In the genomic region with DNA sequence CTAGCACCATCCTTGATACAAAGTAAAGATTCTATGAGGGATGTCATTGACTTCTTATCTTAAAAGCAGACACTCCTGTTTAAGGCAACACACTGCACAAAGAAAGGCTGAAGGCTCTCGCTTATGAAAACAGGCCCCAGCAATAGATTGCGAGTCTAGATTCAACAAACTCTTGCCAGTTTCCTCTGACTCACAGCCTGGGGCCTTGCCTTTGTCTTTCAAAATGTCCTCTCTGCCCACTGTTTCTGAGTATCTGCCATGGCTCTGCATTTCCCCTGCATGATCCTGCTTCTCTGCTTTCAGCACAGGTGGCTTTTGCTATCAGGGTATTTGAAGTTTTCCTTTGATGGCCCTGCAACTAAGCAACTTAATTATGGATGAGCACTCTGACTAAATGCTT, we compare ENCODE assay signal across 13 cellular contexts. TPM values are rescaled to one million over a fixed set of nuclear protein-coding genes. Genes with fewer than 3 reads are reported as not detected.
DNase-seq lines count a peak whose midpoint lies in the region; ATAC-seq and TF ChIP-seq lines count a peak whose summit lies in the region.
"Had no signal": no experiment of that assay in that cellular context is flagged by ENCODE, and none has a peak within 500 bp of the region (broad histone marks: within the 10 kb centered on the region; RNA-seq: fewer than 3 reads in every experiment).

No MANE protein-coding gene starts in this region.

- no peak for TF ChIP-seq CTCF in PC-3 (conservative IDR thresholded peaks at IDR 0.05; ENCODE audit: low read depth, low read length)

- no peaks in the 10 kb centered on the region for H3K27me3 ChIP-seq in PC-3 (ENCODE audit: low read length)

- H3K36me3 ChIP-seq in PC-3 (ENCODE audit: low read depth, low read length), result no peaks in the 10 kb centered on the region

- H3K9me3 ChIP-seq in PC-3 (ENCODE audit: low read length), result no peaks in the 10 kb centered on the region

- H3K9ac ChIP-seq in PC-3 (ENCODE audit: low read length), result no peak overlapping the region

- intact Hi-C loops in PC-3 (cut with micrococcal nuclease), result no loop called here

- H3K9me2 ChIP-seq in PC-3 (replicated peaks; ENCODE audit: low read length), result no peaks in the 10 kb centered on the region

- H4K20me1 ChIP-seq in PC-3 (ENCODE audit: low read length), result no peaks in the 10 kb centered on the region

- POLR2A ChIA-PET in PC-3 (lab: Charles Lee; ENCODE audit: unreplicated experiment), result no interaction called here

- ATAC-seq in PC-3, result peak; percentile 86
- peak; percentile 43 for ATAC-seq in esophagus mucosa
- no peak for ATAC-seq in HG02973 (IDR thresholded peaks at IDR 0.05; ENCODE audit: unreplicated experiment)
- ATAC-seq: effector memory CD8-positive, alpha-beta T cell; GM12878 had no signal

- CTCF ChIA-PET in PC-3 (lab: Charles Lee), result interaction anchor here (0.5 kb wide), 1 partner anchor 381 kb away, joined by 3 read pairs; no protein-coding TSS in a partner anchor

- H3F3A ChIP-seq in PC-3 (ENCODE audit: low read length, unreplicated experiment), result no peaks in the 10 kb centered on the region

- H3K4me1 ChIP-seq in PC-3 (ENCODE audit: insufficient read depth, low read length), result peaks cover 13% of the 10 kb centered on the region

- H3K27ac ChIP-seq in PC-3 (ENCODE audit: low read length), result peak overlapping the region; percentile 24
- H3K27ac ChIP-seq: 22Rv1 had no signal

- H2AFZ ChIP-seq in PC-3 (ENCODE audit: low read length), result peak overlapping the region; percentile 90

- H3K4me2 ChIP-seq in PC-3 (ENCODE audit: low read length), result peak overlapping the region; percentile 3; the same call in 1 of the 2 replicates

- DNase-seq in DMS53 (lab: John Stamatoyannopoulos, UW) (peak; percentile 6), DMS53 treated with DMSO at 0.1 percent for 48 hours (lab: John Stamatoyannopoulos, UW; ENCODE audit: unreplicated experiment) (no peak), PC-3 (peak; percentile 68), renal cortical epithelial cell (ENCODE audit: low read depth) (peak; percentile 51), GOT3 (lab: John Stamatoyannopoulos, UW) (no peak)
- no peak for DNase-seq in activated CD4-positive, alpha-beta T cell treated with anti-CD3 and anti-CD28 coated beads, Interleukin-2, amount 50 U/mL, for 1 hour
- DNase-seq: effector memory CD8-positive, alpha-beta T cell; right cardiac atrium; SHP77 treated with DMSO at 0.1 percent for 48 hours had no signal

- no peaks in the 10 kb centered on the region for H3K79me2 ChIP-seq in PC-3 (ENCODE audit: low read length)

- H3K4me3 ChIP-seq in PC-3 (ENCODE audit: low read length), result no peak overlapping the region
- H3K4me3 ChIP-seq: GM12878 had no signal

- no TSS peak for BruUV-seq in PC-3 (replicated peaks; lab: Mats Ljungman, UMichigan)

RNA-seq across cellular contexts. Expression of a gene that starts 32.4 kb away (rescaled TPM):
- 1.6 and 4.4 TPM in 2 replicates for total RNA-seq in PC-3 (2014; rRNA removed)
- not detected for total RNA-seq in esophagus mucosa
- 0.10 and 1.6 TPM in 2 replicates for total RNA-seq in renal cortical epithelial cell
- total RNA-seq: GM12878 had no signal

RNA-seq across cellular contexts. Expression of a gene that starts 58.6 kb away (rescaled TPM):
- total RNA-seq in PC-3 (2014; rRNA removed), result not detected in 2 replicates
- 5.5 TPM for total RNA-seq in esophagus mucosa
- 0.52 and 21.6 TPM in 2 replicates for total RNA-seq in renal cortical epithelial cell

Comparison
In these comparisons a context has a peak if more than half of its experiments do, and no peak if none do; other contexts are left out.
1. DNase-seq: peak in DMS53 (single experiment), PC-3 (single experiment) and renal cortical epithelial cell (single experiment); none in DMS53 treated with DMSO at 0.1 percent for 48 hours (single experiment), GOT3 (single experiment) and activated CD4-positive, alpha-beta T cell treated with anti-CD3 and anti-CD28 coated beads, Interleukin-2, amount 50 U/mL, for 1 hour (single experiment).